Comparison of ENCODE assay signal across 18 cellular contexts in genomic region chr22:48827228-48827810, GRCh38.
A peak's percentile ranks its signal among the peaks of the same experiment; 100 is the strongest.
DNase-seq lines count a peak whose midpoint lies in the region; TF ChIP-seq lines count a peak whose summit lies in the region.
"Had no signal": no experiment of that assay in that cellular context is flagged by ENCODE, and none has a peak within 500 bp of the region (broad histone marks: within the 10 kb centered on the region; RNA-seq: fewer than 3 reads in every experiment).

No MANE protein-coding gene starts in this region.

- H3K36me3 ChIP-seq in osteoblast (ENCODE audit: insufficient read depth, low read length) = no peaks in the 10 kb centered on the region
- H3K36me3 ChIP-seq: HAP-1, prostate gland, spleen had no signal

- no peaks in the 10 kb centered on the region for H4K20me1 ChIP-seq in osteoblast (ENCODE audit: insufficient read depth, low read length)

- TF ChIP-seq CTCF in epithelial cell of esophagus (IDR thresholded peaks at IDR 0.05; ENCODE audit: insufficient read depth, low read depth, low read length, missing control alignments) = no peak
- TF ChIP-seq CTCF in osteoblast (IDR thresholded peaks at IDR 0.05; ENCODE audit: extremely low read depth, low read depth, low read length) = no peak

- no peak overlapping the region for H2AFZ ChIP-seq in osteoblast (ENCODE audit: low read length)

- H3K4me3 ChIP-seq in epithelial cell of esophagus (ENCODE audit: low read length) (no peak overlapping the region), osteoblast (ENCODE audit: insufficient read depth, low read length) (no peak overlapping the region)
- H3K4me3 ChIP-seq: coronary artery, HAP-1, prostate gland, spleen had no signal

- H3K27me3 ChIP-seq in osteoblast (ENCODE audit: insufficient read depth, low read length) = no peaks in the 10 kb centered on the region

- no peak overlapping the region for H3K4me2 ChIP-seq in osteoblast (ENCODE audit: insufficient read depth, low read length)

- no peaks in the 10 kb centered on the region for H3K79me2 ChIP-seq in osteoblast (ENCODE audit: insufficient read depth, low read length)

- DNase-seq in A172 (ENCODE audit: low spot score) (peak; percentile 51), NCI-H1092 treated with DMSO at 0.1 percent for 48 hours (lab: John Stamatoyannopoulos, UW) (peak; percentile 55), NCI-H748 (lab: John Stamatoyannopoulos, UW; ENCODE audit: unreplicated experiment) (peak; percentile 98), epithelial cell of esophagus (ENCODE audit: low read depth) (peak; percentile 4), KG1 (lab: John Stamatoyannopoulos, UW) (no peak), dedifferentiated amniotic fluid mesenchymal stem cell (ENCODE audit: extremely low spot score) (no peak), osteoblast (ENCODE audit: insufficient read length, low spot score, missing footprints) (no peak)
- DNase-seq in activated CD4-positive, alpha-beta T cell treated with anti-CD3 and anti-CD28 coated beads, Interleukin-2, amount 50 U/mL, for 1 hour = no peak
- DNase-seq: activated CD8-positive, alpha-beta T cell treated with anti-CD3 and anti-CD28 coated beads for 36 hours; amniotic stem cell; CD4-positive, CD25-positive, alpha-beta regulatory T cell; erythroblast; NCI-H524; stimulated activated naive B cell treated with anti-CD40 and anti-IgM and Interleukin-4, amounts not matched to agents 10 μg/mL and 1 μg/mL and 100 μg/mL, for 72 hours had no signal

- peaks cover 2% of the 10 kb centered on the region for H3K9me3 ChIP-seq in osteoblast (ENCODE audit: low read depth, low read length)
- H3K9me3 ChIP-seq: HAP-1, prostate gland had no signal

- H3K4me1 ChIP-seq in osteoblast (ENCODE audit: insufficient read depth, low read length) = no peaks in the 10 kb centered on the region
- H3K4me1 ChIP-seq: HAP-1, prostate gland, spleen had no signal

- H3K27ac ChIP-seq in osteoblast (ENCODE audit: low read depth, low read length) = no peak overlapping the region
- H3K27ac ChIP-seq: coronary artery, prostate gland, spleen had no signal

Comparison
In these comparisons a context has a peak if more than half of its experiments do, and no peak if none do; other contexts are left out.
1. DNase-seq: peak in A172 (single experiment), NCI-H1092 treated with DMSO at 0.1 percent for 48 hours (single experiment), NCI-H748 (single experiment) and epithelial cell of esophagus (single experiment); none in KG1 (single experiment), activated CD4-positive, alpha-beta T cell treated with anti-CD3 and anti-CD28 coated beads, Interleukin-2, amount 50 U/mL, for 1 hour (single experiment), dedifferentiated amniotic fluid mesenchymal stem cell (single experiment) and osteoblast (single experiment).